ENCODE assay signal across 9 cellular contexts in the genomic region with DNA sequence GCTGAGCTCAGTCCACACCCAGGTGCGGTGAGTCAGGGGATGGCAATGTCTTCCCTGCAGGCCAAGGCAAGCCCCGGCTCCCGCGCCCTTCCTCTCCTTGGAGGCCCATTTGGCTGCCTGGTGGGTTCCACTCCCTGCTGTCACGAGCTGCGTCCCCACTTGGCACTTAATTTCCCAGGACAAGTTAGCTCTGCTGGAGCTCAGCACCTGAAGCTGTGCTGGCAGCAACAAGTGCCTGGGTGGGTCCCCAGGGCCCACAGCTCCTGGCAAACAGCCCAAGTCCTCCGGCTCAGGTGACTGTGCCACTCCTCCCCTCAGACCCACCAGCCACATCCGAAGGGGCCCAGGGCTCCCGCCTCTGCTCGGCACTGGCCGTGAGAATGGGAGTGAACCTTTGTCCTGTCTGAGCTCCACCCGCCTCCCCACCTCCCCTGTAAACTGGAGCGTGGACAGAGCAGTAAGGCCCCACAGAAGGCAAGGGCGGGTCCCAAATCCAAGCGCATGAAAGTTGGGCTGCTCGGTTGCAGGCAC. TPM values are rescaled to one million over a fixed set of nuclear protein-coding genes. Genes with fewer than 3 reads are reported as not detected.
DNase-seq lines count a peak whose midpoint lies in the region; ATAC-seq, FAIRE-seq and TF ChIP-seq lines count a peak whose summit lies in the region.
"Had no signal": no experiment of that assay in that cellular context is flagged by ENCODE, and none has a peak within 500 bp of the region (broad histone marks: within the 10 kb centered on the region; RNA-seq: fewer than 3 reads in every experiment).

No MANE protein-coding gene starts in this region.

- peaks cover 11% of the 10 kb centered on the region for H3K36me3 Mint-ChIP-seq in endothelial cell (ENCODE audit: low read depth, unreplicated experiment)

- H3K27ac Mint-ChIP-seq in endothelial cell (ENCODE audit: unreplicated experiment): no peak overlapping the region

- H3K9me1 ChIP-seq in keratinocyte (ENCODE audit: control insufficient read depth, extremely low read depth, insufficient read depth, low read length): no peaks in the 10 kb centered on the region

- DNase-seq in NCI-H1092 treated with DMSO at 0.1 percent for 48 hours (lab: John Stamatoyannopoulos, UW): peak; percentile 25
- no peak for DNase-seq in NCI-H1092 (lab: John Stamatoyannopoulos, UW)
- DNase-seq in RPMI7951 (ENCODE audit: low read depth): peak; percentile 66
- peak; percentile 90 for DNase-seq in keratinocyte (ENCODE audit: low read depth, low spot score)
- DNase-seq in upper lobe of left lung: peak; percentile 80
- no peak for DNase-seq in endothelial cell (ENCODE audit: low spot score)
- DNase-seq: occipital lobe had no signal

- TF ChIP-seq EP300 in upper lobe of left lung (IDR thresholded peaks at IDR 0.05): no peak

- H3K4me1 ChIP-seq in keratinocyte (ENCODE audit: control insufficient read depth, extremely low read depth, insufficient read depth, low read length): peaks cover 50% of the 10 kb centered on the region
- peaks cover 10 to 34% (median 27%) of the 10 kb centered on the region in 4 donors for H3K4me1 ChIP-seq in upper lobe of left lung

- H3K27me3 ChIP-seq in keratinocyte (ENCODE audit: control insufficient read depth, extremely low read depth, insufficient read depth, low read length): no peaks in the 10 kb centered on the region
- H3K27me3 ChIP-seq in upper lobe of left lung: no peaks in the 10 kb centered on the region

- FAIRE-seq in keratinocyte (lab: Jason Lieb, UNC): peak; percentile 100

- H3K79me2 ChIP-seq in keratinocyte (ENCODE audit: control insufficient read depth, insufficient read depth, low read length): peaks cover 23% of the 10 kb centered on the region

- no peak for TF ChIP-seq POLR2A in upper lobe of left lung (IDR thresholded peaks at IDR 0.05)

- no peaks in the 10 kb centered on the region for H4K20me1 ChIP-seq in keratinocyte (ENCODE audit: control insufficient read depth, extremely low read depth, insufficient read depth, low read length)

- peak overlapping the region in 2 of 3 experiments; percentile 38 to 56 for H3K4me3 ChIP-seq in keratinocyte (ENCODE audit: control insufficient read depth in 2 of 3, extremely low read depth in 1 of 3, insufficient read depth in 2 of 3, low read depth in 1 of 3, low read length in 3 of 3)
- H3K4me3 ChIP-seq in upper lobe of left lung: no peak overlapping the region

- 77 to 83% methylated on average over 10 to 16 of the region's 16 CpGs for WGBS in upper lobe of left lung, 2 donors

- peak overlapping the region; percentile 91 for H3K4me2 ChIP-seq in keratinocyte (ENCODE audit: control insufficient read depth, extremely low read depth, insufficient read depth, low read depth, low read length)

- no peaks in the 10 kb centered on the region for H3K9me3 ChIP-seq in keratinocyte (ENCODE audit: control insufficient read depth, low read depth, low read length)
- no peaks in the 10 kb centered on the region for H3K9me3 ChIP-seq in upper lobe of left lung

- TF ChIP-seq CTCF in keratinocyte (optimal IDR thresholded peaks at IDR 0.05 in 1 of 3, IDR thresholded peaks at IDR 0.05 in 1 of 3, conservative IDR thresholded peaks at IDR 0.05 in 1 of 3; ENCODE audit: extremely low read depth in 1 of 3, insufficient read depth in 2 of 3, low read length in 3 of 3): no peak
- no peak for TF ChIP-seq CTCF in upper lobe of left lung (IDR thresholded peaks at IDR 0.05)
- TF ChIP-seq CTCF in endothelial cell (IDR thresholded peaks at IDR 0.05; ENCODE audit: unreplicated experiment): no peak

- ATAC-seq in upper lobe of left lung (ENCODE audit: low FRiP score in 2 of 2): peak; percentile 6 to 71
- ATAC-seq in GM21515 (IDR thresholded peaks at IDR 0.05; ENCODE audit: unreplicated experiment): no peak
- no peak for ATAC-seq in HG02870 (IDR thresholded peaks at IDR 0.05; ENCODE audit: unreplicated experiment)

- H3K9ac ChIP-seq in keratinocyte (ENCODE audit: control insufficient read depth, extremely low read depth, insufficient read depth, low read length): peak overlapping the region; percentile 76

- H3K9me3 Mint-ChIP-seq in endothelial cell (ENCODE audit: unreplicated experiment): peaks cover 7% of the 10 kb centered on the region

- H3K36me3 ChIP-seq in keratinocyte (ENCODE audit: control insufficient read depth in 2 of 2, extremely low read depth in 1 of 2, insufficient read depth in 2 of 2, low read length in 2 of 2) (peaks cover 27 to 36% of the 10 kb centered on the region in 2 experiments), upper lobe of left lung (peaks cover 6 to 83% (median 44%) of the 10 kb centered on the region in 4 donors)

- H3K27ac ChIP-seq in keratinocyte (ENCODE audit: control insufficient read depth, insufficient read depth, low read length) (peak overlapping the region; percentile 97), upper lobe of left lung (peak overlapping the region; percentile 15 to 98 (median 66))

- H2AFZ ChIP-seq in keratinocyte (ENCODE audit: control insufficient read depth, low read length): no peak overlapping the region

- peaks cover 7% of the 10 kb centered on the region for H3K27me3 Mint-ChIP-seq in endothelial cell (ENCODE audit: unreplicated experiment)

- H3K4me3 Mint-ChIP-seq in endothelial cell (ENCODE audit: unreplicated experiment): no peak overlapping the region

- dilution Hi-C loops in keratinocyte (cut with MboI; ENCODE audit: extremely low pct_ligation_motif_present, low sequenced_read_pairs): no loop called here

- no peaks in the 10 kb centered on the region for H3K4me1 Mint-ChIP-seq in endothelial cell (ENCODE audit: unreplicated experiment)

RNA-seq across cellular contexts. Expression of a gene that starts 16.9 kb away (rescaled TPM):
- 36.6 and 44.8 TPM in 2 replicates for total RNA-seq in RPMI7951 (2014; rRNA removed; shearing (Covaris generic))
- 6.9 to 17.9 TPM (median 8.7 TPM) in 3 replicates for polyA plus RNA-seq in keratinocyte
- polyA plus RNA-seq in keratinocyte (2011; ENCODE audit: low read depth): 51.0 TPM
- 1.6 and 8.1 TPM in 2 replicates for polyA plus RNA-seq in keratinocyte (2011; cell fraction: cytosol; rRNA removed)
- polyA plus RNA-seq in keratinocyte (2011; cell fraction: nucleus; rRNA removed): 101 and 177 TPM in 2 replicates
- 54.5 and 61.7 TPM in 2 replicates for polyA plus RNA-seq in keratinocyte (2012; ENCODE audit: low replicate concordance)
- 24.2 to 50.5 TPM (median 24.6 TPM) in 3 replicates for polyA minus RNA-seq in keratinocyte
- polyA minus RNA-seq in keratinocyte (2011; cell fraction: cytosol; rRNA and poly(A)+ RNA removed): 43.2 TPM
- polyA minus RNA-seq in keratinocyte (2011; cell fraction: nucleus; rRNA and poly(A)+ RNA removed): 183 and 196 TPM in 2 replicates
- total RNA-seq in upper lobe of left lung (1,000 to 10,000 TPM in 1 of 6 donors, 100 to 1,000 TPM in 5; 176 to 1,019 (median 307) TPM), endothelial cell (ENCODE audit: unreplicated experiment) (34.5 TPM)

RNA-seq across cellular contexts. Expression of a gene that starts 36.7 kb away (rescaled TPM):
- 2,665 and 2,752 TPM in 2 replicates for total RNA-seq in RPMI7951 (2014; rRNA removed; shearing (Covaris generic))
- 2,971 to 5,490 TPM (median 3,874 TPM) in 3 replicates for polyA plus RNA-seq in keratinocyte
- 984 TPM for polyA plus RNA-seq in keratinocyte (2011; ENCODE audit: low read depth)
- 1,407 and 2,786 TPM in 2 replicates for polyA plus RNA-seq in keratinocyte (2011; cell fraction: cytosol; rRNA removed)
- polyA plus RNA-seq in keratinocyte (2011; cell fraction: nucleus; rRNA removed): 1,324 and 1,818 TPM in 2 replicates
- polyA plus RNA-seq in keratinocyte (2012; ENCODE audit: low replicate concordance): 3,853 and 4,653 TPM in 2 replicates
- 724 to 1,431 TPM (median 1,117 TPM) in 3 replicates for polyA minus RNA-seq in keratinocyte
- polyA minus RNA-seq in keratinocyte (2011; cell fraction: cytosol; rRNA and poly(A)+ RNA removed): 1,444 TPM
- 353 and 441 TPM in 2 replicates for polyA minus RNA-seq in keratinocyte (2011; cell fraction: nucleus; rRNA and poly(A)+ RNA removed)
- total RNA-seq in upper lobe of left lung (1,000 to 10,000 TPM in 3 of 6 donors, 100 to 1,000 TPM in 2, 10 to 100 TPM in 1; 94.6 to 1,381 (median 998) TPM), endothelial cell (ENCODE audit: unreplicated experiment) (1,710 TPM)

RNA-seq across cellular contexts. Expression of a gene that starts 47.4 kb away (rescaled TPM):
- total RNA-seq in RPMI7951 (2014; rRNA removed; shearing (Covaris generic)): 215 and 229 TPM in 2 replicates
- polyA plus RNA-seq in keratinocyte: 89.8 to 109 TPM (median 91.4 TPM) in 3 replicates
- 76.7 TPM for polyA plus RNA-seq in keratinocyte (2011; ENCODE audit: low read depth)
- polyA plus RNA-seq in keratinocyte (2011; cell fraction: cytosol; rRNA removed): 44.3 and 119 TPM in 2 replicates
- polyA plus RNA-seq in keratinocyte (2011; cell fraction: nucleus; rRNA removed): 54.7 and 70.3 TPM in 2 replicates
- 68.7 and 160 TPM in 2 replicates for polyA plus RNA-seq in keratinocyte (2012; ENCODE audit: low replicate concordance)
- 42.9 to 58.8 TPM (median 51.9 TPM) in 3 replicates for polyA minus RNA-seq in keratinocyte
- 135 TPM for polyA minus RNA-seq in keratinocyte (2011; cell fraction: cytosol; rRNA and poly(A)+ RNA removed)
- 43.1 and 52.3 TPM in 2 replicates for polyA minus RNA-seq in keratinocyte (2011; cell fraction: nucleus; rRNA and poly(A)+ RNA removed)
- 100 to 1,000 TPM in 2 of 6 donors, 10 to 100 TPM in 4; 57.6 to 158 (median 91.6) TPM for total RNA-seq in upper lobe of left lung
- 132 TPM for total RNA-seq in endothelial cell (ENCODE audit: unreplicated experiment)

RNA-seq across cellular contexts. Expression of a gene that starts 56.9 kb away (rescaled TPM):
- 4.7 and 7.0 TPM in 2 replicates for total RNA-seq in RPMI7951 (2014; rRNA removed; shearing (Covaris generic))
- polyA plus RNA-seq in keratinocyte: 1.9 to 4.6 TPM (median 2.2 TPM) in 3 replicates
- polyA plus RNA-seq in keratinocyte (2011; ENCODE audit: low read depth): 2.3 TPM
- polyA plus RNA-seq in keratinocyte (2011; cell fraction: cytosol; rRNA removed): 2.5 and 3.3 TPM in 2 replicates
- polyA plus RNA-seq in keratinocyte (2011; cell fraction: nucleus; rRNA removed): 3.8 and 4.1 TPM in 2 replicates
- 2.5 and 4.4 TPM in 2 replicates for polyA plus RNA-seq in keratinocyte (2012; ENCODE audit: low replicate concordance)
- polyA minus RNA-seq in keratinocyte: 3.0 to 5.1 TPM (median 3.0 TPM) in 3 replicates
- 3.1 TPM for polyA minus RNA-seq in keratinocyte (2011; cell fraction: cytosol; rRNA and poly(A)+ RNA removed)
- 2.1 and 2.3 TPM in 2 replicates for polyA minus RNA-seq in keratinocyte (2011; cell fraction: nucleus; rRNA and poly(A)+ RNA removed)
- total RNA-seq in upper lobe of left lung: 1 to 10 TPM; 2.2 to 5.2 (median 4.0) TPM
- total RNA-seq in endothelial cell (ENCODE audit: unreplicated experiment): 9.3 TPM

Comparison
In these comparisons a context has a peak if more than half of its experiments do, and no peak if none do; other contexts are left out.
1. DNase-seq: peak in NCI-H1092 treated with DMSO at 0.1 percent for 48 hours (single experiment), RPMI7951 (single experiment), keratinocyte (single experiment) and upper lobe of left lung (2 of 2); none in NCI-H1092 (single experiment) and endothelial cell (single experiment).
2. H3K4me3 ChIP-seq: peak in keratinocyte (2 of 3); none in upper lobe of left lung (0 of 4).
3. ATAC-seq: peak in upper lobe of left lung (2 of 2); none in GM21515 (single experiment) and HG02870 (single experiment).